Comparison of ENCODE assay signal across 23 cellular contexts in genomic region chr22:24327827-24328226, GRCh38. TPM values are rescaled to one million over a fixed set of nuclear protein-coding genes. Genes with fewer than 3 reads are reported as not detected.
A peak's percentile ranks its signal among the peaks of the same experiment; 100 is the strongest.
DNase-seq lines count a peak whose midpoint lies in the region; ATAC-seq and TF ChIP-seq lines count a peak whose summit lies in the region.
"Had no signal": no experiment of that assay in that cellular context is flagged by ENCODE, and none has a peak within 500 bp of the region (broad histone marks: within the 10 kb centered on the region; RNA-seq: fewer than 3 reads in every experiment).

No MANE protein-coding gene starts in this region.

- no peak overlapping the region for H3K27ac Mint-ChIP-seq in GM23338
- H3K27ac Mint-ChIP-seq in type B pancreatic cell, result no peak overlapping the region
- no peak overlapping the region for H3K27ac Mint-ChIP-seq in naive thymus-derived CD8-positive, alpha-beta T cell
- H3K27ac Mint-ChIP-seq: B cell; CD4-positive, CD25-positive, alpha-beta regulatory T cell had no signal

- H3K4me1 ChIP-seq in GM23338 (ENCODE audit: insufficient read depth), result no peaks in the 10 kb centered on the region

- POLR2A ChIA-PET in naive thymus-derived CD8-positive, alpha-beta T cell (lab: Charles Lee), result interaction anchor here (0.6 to 0.7 kb wide), 2 partner anchors 15 to 83 kb away, joined by 3 to 6 read pairs; no protein-coding TSS in a partner anchor

- no peak overlapping the region for H3K4me3 Mint-ChIP-seq in GM23338
- no peak overlapping the region for H3K4me3 Mint-ChIP-seq in type B pancreatic cell
- H3K4me3 Mint-ChIP-seq in naive thymus-derived CD8-positive, alpha-beta T cell, result no peak overlapping the region
- H3K4me3 Mint-ChIP-seq: B cell; CD4-positive, CD25-positive, alpha-beta regulatory T cell had no signal

- peak; percentile 18 for DNase-seq in NCI-H82 (lab: John Stamatoyannopoulos, UW)
- DNase-seq in NCI-H82 treated with DMSO at 0.1 percent for 48 hours (lab: John Stamatoyannopoulos, UW; ENCODE audit: unreplicated experiment), result no peak
- DNase-seq in GM23338 (ENCODE audit: low spot score), result peak; percentile 20
- DNase-seq in WERI-Rb-1, result peak; percentile 22
- DNase-seq in type B pancreatic cell (ENCODE audit: extremely low spot score, unreplicated experiment), result no peak
- DNase-seq in naive thymus-derived CD8-positive, alpha-beta T cell, result no peak
- DNase-seq in NCI-H2196 (lab: John Stamatoyannopoulos, UW; ENCODE audit: unreplicated experiment), result no peak
- DNase-seq: 8988T, COR-L47, DMS 273 treated with DMSO at 0.1 percent for 48 hours, DND-41, IMR-90, MM.1S, NCI-H1417 treated with DMSO at 0.1 percent for 48 hours, NCI-H1930, NCI-H526 treated with DMSO at 0.1 percent for 48 hours, OCI-M1, SHP77 had no signal

- TF ChIP-seq CTCF in GM23338 (conservative IDR thresholded peaks at IDR 0.05; ENCODE audit: low read depth in 2 of 2) (no peak), WERI-Rb-1 (IDR thresholded peaks at IDR 0.05; ENCODE audit: low read depth, low read length) (0 out of 2 replicates have a peak, but pooled peaks have one; percentile 7), type B pancreatic cell (conservative IDR thresholded peaks at IDR 0.05) (peak; percentile 31)

- no peak overlapping the region for H3K4me2 ChIP-seq in GM23338

- H3K27ac ChIP-seq in GM23338 (ENCODE audit: low read depth), result no peak overlapping the region
- H3K27ac ChIP-seq in WERI-Rb-1, result no peak overlapping the region; the same call in 1 of the 2 replicates
- H3K27ac ChIP-seq: HL-60, SK-N-MC had no signal

- peaks cover 17% of the 10 kb centered on the region for H3K36me3 ChIP-seq in GM23338 (ENCODE audit: insufficient read depth)
- peaks cover 74% of the 10 kb centered on the region for H3K36me3 ChIP-seq in WERI-Rb-1

- H3K27me3 ChIP-seq in GM23338 (ENCODE audit: insufficient read depth) (no peaks in the 10 kb centered on the region), WERI-Rb-1 (ENCODE audit: insufficient read depth, low read depth, severe bottlenecking) (no peaks in the 10 kb centered on the region)

- H3K9me3 ChIP-seq in WERI-Rb-1 (ENCODE audit: severe bottlenecking), result no peaks in the 10 kb centered on the region

- H3K36me3 Mint-ChIP-seq in GM23338 (ENCODE audit: low read depth) (peaks cover 46% of the 10 kb centered on the region), type B pancreatic cell (peaks cover 7% of the 10 kb centered on the region)
- peaks cover 0 to 81% (median 20%) of the 10 kb centered on the region in 3 donors for H3K36me3 Mint-ChIP-seq in naive thymus-derived CD8-positive, alpha-beta T cell

- H3F3A ChIP-seq in GM23338 (replicated peaks; ENCODE audit: low read depth), result no peaks in the 10 kb centered on the region

- no peak overlapping the region for H3K4me3 ChIP-seq in GM23338
- H3K4me3 ChIP-seq in WERI-Rb-1 (ENCODE audit: low read depth, low read length), result no peak overlapping the region
- H3K4me3 ChIP-seq: SK-N-MC had no signal

- peaks cover 12% of the 10 kb centered on the region; the same call in 1 of the 2 replicates for H3K79me2 ChIP-seq in GM23338 (replicated peaks; ENCODE audit: insufficient read depth)

- H3K9me3 Mint-ChIP-seq in GM23338 (no peaks in the 10 kb centered on the region), type B pancreatic cell (no peaks in the 10 kb centered on the region)
- H3K9me3 Mint-ChIP-seq in naive thymus-derived CD8-positive, alpha-beta T cell, result no peaks in the 10 kb centered on the region
- H3K9me3 Mint-ChIP-seq: CD4-positive, CD25-positive, alpha-beta regulatory T cell had no signal

- H2AFZ ChIP-seq in GM23338, result no peak overlapping the region

- no peaks in the 10 kb centered on the region; the same call in 1 of the 2 replicates for H4K20me1 ChIP-seq in GM23338 (replicated peaks; ENCODE audit: insufficient read depth)

- H3K4me1 Mint-ChIP-seq in GM23338 (0 out of 3 replicates have a peak, but pooled peaks cover 2% of the 10 kb centered on the region), type B pancreatic cell (ENCODE audit: unreplicated experiment) (peaks cover 4% of the 10 kb centered on the region)
- peaks cover 10 to 31% (median 23%) of the 10 kb centered on the region in 4 donors for H3K4me1 Mint-ChIP-seq in naive thymus-derived CD8-positive, alpha-beta T cell

- H3K27me3 Mint-ChIP-seq in GM23338 (ENCODE audit: insufficient read depth, low read depth, poor library complexity) (peaks cover 2% of the 10 kb centered on the region), type B pancreatic cell (no peaks in the 10 kb centered on the region)
- H3K27me3 Mint-ChIP-seq in naive thymus-derived CD8-positive, alpha-beta T cell, result no peaks in the 10 kb centered on the region
- H3K27me3 Mint-ChIP-seq: B cell; CD4-positive, CD25-positive, alpha-beta regulatory T cell had no signal

- ATAC-seq in GM23338 (no peak), HG02678 (IDR thresholded peaks at IDR 0.05; ENCODE audit: unreplicated experiment) (no peak)
- no peak for ATAC-seq in naive thymus-derived CD8-positive, alpha-beta T cell

- H3K9me2 ChIP-seq in GM23338 (ENCODE audit: insufficient read depth), result no peaks in the 10 kb centered on the region

TF ChIP-seq in GM23338, 12 proteins besides CTCF, POLR2A, EP300 and RAD21:
- no peak for TF ChIP-seq EZH2phosphoT487 (IDR thresholded peaks at IDR 0.05; ENCODE audit: unreplicated experiment)
- no peak for TF ChIP-seq EZH2 (IDR thresholded peaks at IDR 0.05; ENCODE audit: low read depth, unreplicated experiment)
- TF ChIP-seq JUNB (IDR thresholded peaks at IDR 0.05; ENCODE audit: unreplicated experiment), result no peak
- no peak for TF ChIP-seq STAT1 (IDR thresholded peaks at IDR 0.05; ENCODE audit: unreplicated experiment)
- TF ChIP-seq, protein P1, sequence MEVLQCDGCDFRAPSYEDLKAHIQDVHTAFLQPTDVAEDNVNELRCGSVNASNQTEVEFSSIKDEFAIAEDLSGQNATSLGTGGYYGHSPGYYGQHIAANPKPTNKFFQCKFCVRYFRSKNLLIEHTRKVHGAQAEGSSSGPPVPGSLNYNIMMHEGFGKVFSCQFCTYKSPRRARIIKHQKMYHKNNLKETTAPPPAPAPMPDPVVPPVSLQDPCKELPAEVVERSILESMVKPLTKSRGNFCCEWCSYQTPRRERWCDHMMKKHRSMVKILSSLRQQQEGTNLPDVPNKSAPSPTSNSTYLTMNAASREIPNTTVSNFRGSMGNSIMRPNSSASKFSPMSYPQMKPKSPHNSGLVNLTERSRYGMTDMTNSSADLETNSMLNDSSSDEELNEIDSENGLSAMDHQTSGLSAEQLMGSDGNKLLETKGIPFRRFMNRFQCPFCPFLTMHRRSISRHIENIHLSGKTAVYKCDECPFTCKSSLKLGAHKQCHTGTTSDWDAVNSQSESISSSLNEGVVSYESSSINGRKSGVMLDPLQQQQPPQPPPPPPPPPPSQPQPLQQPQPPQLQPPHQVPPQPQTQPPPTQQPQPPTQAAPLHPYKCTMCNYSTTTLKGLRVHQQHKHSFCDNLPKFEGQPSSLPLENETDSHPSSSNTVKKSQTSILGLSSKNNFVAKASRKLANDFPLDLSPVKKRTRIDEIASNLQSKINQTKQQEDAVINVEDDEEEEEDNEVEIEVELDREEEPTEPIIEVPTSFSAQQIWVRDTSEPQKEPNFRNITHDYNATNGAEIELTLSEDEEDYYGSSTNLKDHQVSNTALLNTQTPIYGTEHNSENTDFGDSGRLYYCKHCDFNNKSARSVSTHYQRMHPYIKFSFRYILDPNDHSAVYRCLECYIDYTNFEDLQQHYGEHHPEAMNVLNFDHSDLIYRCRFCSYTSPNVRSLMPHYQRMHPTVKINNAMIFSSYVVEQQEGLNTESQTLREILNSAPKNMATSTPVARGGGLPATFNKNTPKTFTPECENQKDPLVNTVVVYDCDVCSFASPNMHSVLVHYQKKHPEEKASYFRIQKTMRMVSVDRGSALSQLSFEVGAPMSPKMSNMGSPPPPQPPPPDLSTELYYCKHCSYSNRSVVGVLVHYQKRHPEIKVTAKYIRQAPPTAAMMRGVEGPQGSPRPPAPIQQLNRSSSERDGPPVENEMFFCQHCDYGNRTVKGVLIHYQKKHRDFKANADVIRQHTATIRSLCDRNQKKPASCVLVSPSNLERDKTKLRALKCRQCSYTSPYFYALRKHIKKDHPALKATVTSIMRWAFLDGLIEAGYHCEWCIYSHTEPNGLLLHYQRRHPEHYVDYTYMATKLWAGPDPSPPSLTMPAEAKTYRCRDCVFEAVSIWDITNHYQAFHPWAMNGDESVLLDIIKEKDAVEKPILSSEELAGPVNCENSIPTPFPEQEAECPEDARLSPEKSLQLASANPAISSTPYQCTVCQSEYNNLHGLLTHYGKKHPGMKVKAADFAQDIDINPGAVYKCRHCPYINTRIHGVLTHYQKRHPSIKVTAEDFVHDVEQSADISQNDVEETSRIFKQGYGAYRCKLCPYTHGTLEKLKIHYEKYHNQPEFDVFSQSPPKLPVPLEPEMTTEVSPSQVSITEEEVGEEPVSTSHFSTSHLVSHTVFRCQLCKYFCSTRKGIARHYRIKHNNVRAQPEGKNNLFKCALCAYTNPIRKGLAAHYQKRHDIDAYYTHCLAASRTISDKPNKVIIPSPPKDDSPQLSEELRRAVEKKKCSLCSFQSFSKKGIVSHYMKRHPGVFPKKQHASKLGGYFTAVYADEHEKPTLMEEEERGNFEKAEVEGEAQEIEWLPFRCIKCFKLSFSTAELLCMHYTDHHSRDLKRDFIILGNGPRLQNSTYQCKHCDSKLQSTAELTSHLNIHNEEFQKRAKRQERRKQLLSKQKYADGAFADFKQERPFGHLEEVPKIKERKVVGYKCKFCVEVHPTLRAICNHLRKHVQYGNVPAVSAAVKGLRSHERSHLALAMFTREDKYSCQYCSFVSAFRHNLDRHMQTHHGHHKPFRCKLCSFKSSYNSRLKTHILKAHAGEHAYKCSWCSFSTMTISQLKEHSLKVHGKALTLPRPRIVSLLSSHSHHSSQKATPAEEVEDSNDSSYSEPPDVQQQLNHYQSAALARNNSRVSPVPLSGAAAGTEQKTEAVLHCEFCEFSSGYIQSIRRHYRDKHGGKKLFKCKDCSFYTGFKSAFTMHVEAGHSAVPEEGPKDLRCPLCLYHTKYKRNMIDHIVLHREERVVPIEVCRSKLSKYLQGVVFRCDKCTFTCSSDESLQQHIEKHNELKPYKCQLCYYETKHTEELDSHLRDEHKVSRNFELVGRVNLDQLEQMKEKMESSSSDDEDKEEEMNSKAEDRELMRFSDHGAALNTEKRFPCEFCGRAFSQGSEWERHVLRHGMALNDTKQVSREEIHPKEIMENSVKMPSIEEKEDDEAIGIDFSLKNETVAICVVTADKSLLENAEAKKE (CRISPR knock-in tag; IDR thresholded peaks at IDR 0.05), result no peak

RNA-seq across cellular contexts. Expression of gene SPECC1L, which starts 57.2 kb away (rescaled TPM):
- 35.2 and 44.7 TPM in 2 replicates for total RNA-seq in GM23338 (2014; rRNA removed; shearing (Covaris generic))
- 17.9 and 24.3 TPM in 2 replicates for polyA plus RNA-seq in GM23338 (2016; fragmentation: Nextera tagmentation; extraction: Ambion mirVana)
- total RNA-seq in type B pancreatic cell (ENCODE audit: low replicate concordance), result 68.7 and 89.0 TPM in 2 replicates
- 10 to 100 TPM; 67.6 to 71.4 TPM for total RNA-seq in naive thymus-derived CD8-positive, alpha-beta T cell
- 10 to 100 TPM in 1 of 3 donors, 1 to 10 TPM in 2; 6.6 to 16.6 (median 8.0) TPM for polyA plus RNA-seq in naive thymus-derived CD8-positive, alpha-beta T cell

Comparison
In these comparisons a context has a peak if more than half of its experiments do, and no peak if none do; other contexts are left out.
1. DNase-seq: peak in NCI-H82 (single experiment), GM23338 (single experiment) and WERI-Rb-1 (single experiment); none in NCI-H82 treated with DMSO at 0.1 percent for 48 hours (single experiment), type B pancreatic cell (single experiment), naive thymus-derived CD8-positive, alpha-beta T cell (0 of 10) and NCI-H2196 (single experiment).
2. CTCF ChIP-seq: peak in WERI-Rb-1 (single experiment) and type B pancreatic cell (single experiment); none in GM23338 (0 of 2).